In the genomic region with DNA sequence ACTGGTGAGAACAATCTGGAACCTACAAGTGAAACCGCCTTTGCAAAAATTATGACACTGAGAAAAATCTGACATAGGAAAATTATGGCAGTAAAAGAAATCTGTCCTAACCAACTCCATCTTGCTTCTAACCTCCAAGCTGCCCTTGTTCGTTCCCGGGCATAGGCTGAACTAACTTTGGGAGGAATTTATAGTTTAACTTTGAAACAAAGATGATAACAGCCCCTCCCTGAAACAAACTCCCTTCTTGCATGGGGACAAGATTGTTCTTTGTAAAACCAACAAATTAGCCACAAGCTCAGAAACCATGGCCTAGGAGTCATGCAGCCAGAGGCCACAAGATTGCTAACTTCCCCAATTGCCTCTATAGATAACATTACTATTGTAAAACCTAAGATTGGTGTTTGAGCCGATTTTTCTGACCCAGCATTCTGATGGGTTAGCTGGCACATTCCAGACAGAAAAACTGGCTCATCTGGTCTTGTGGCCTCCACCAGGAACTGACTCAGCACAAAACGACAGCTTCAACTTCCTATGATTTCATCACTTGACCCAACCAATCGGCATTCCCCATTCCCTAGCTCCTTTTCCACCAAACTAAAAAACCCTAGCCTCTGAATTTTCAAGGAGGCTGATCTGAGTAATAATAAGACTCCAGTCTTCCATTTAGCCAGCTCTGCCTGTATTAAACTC, we compare ENCODE assay signal across 14 cellular contexts. TPM values are rescaled to one million over a fixed set of nuclear protein-coding genes. Genes with fewer than 3 reads are reported as not detected.
DNase-seq lines count a peak whose midpoint lies in the region; ATAC-seq and TF ChIP-seq lines count a peak whose summit lies in the region.
"Had no signal": no experiment of that assay in that cellular context is flagged by ENCODE, and none has a peak within 500 bp of the region (broad histone marks: within the 10 kb centered on the region; RNA-seq: fewer than 3 reads in every experiment).

No MANE protein-coding gene starts in this region.

- TF ChIP-seq CTCF in BJ (IDR thresholded peaks at IDR 0.05; ENCODE audit: insufficient read depth, low read depth, low read length) (no peak), WERI-Rb-1 (IDR thresholded peaks at IDR 0.05; ENCODE audit: low read depth, low read length) (no peak), coronary artery (IDR thresholded peaks at IDR 0.05) (no peak)

- H3K27ac ChIP-seq in WERI-Rb-1 (no peak overlapping the region), coronary artery (no peak overlapping the region)
- H3K27ac ChIP-seq: body of pancreas, esophagus muscularis mucosa, pancreas had no signal

- ATAC-seq in HG03175 (IDR thresholded peaks at IDR 0.05; ENCODE audit: unreplicated experiment) = no peak
- ATAC-seq: body of pancreas had no signal

- POLR2A ChIA-PET in BJ (lab: Charles Lee) = no interaction called here

- no peaks in the 10 kb centered on the region for H3K27me3 ChIP-seq in BJ (ENCODE audit: control insufficient read depth, insufficient read depth, low read length)
- no peaks in the 10 kb centered on the region for H3K27me3 ChIP-seq in WERI-Rb-1 (ENCODE audit: insufficient read depth, low read depth, severe bottlenecking)
- H3K27me3 ChIP-seq: body of pancreas, esophagus muscularis mucosa, pancreas had no signal

- H3K9me3 ChIP-seq in WERI-Rb-1 (ENCODE audit: severe bottlenecking) = no peaks in the 10 kb centered on the region
- H3K9me3 ChIP-seq: body of pancreas, esophagus muscularis mucosa, pancreas had no signal

- no peak overlapping the region for H3K4me3 ChIP-seq in BJ (ENCODE audit: low read depth, low read length)
- no peak overlapping the region for H3K4me3 ChIP-seq in WERI-Rb-1 (ENCODE audit: low read depth, low read length)
- no peak overlapping the region for H3K4me3 ChIP-seq in coronary artery
- H3K4me3 ChIP-seq: body of pancreas, esophagus muscularis mucosa, pancreas had no signal

- CTCF ChIA-PET in BJ (lab: Yijun Ruan, JAX) = interaction anchor here (1.2 kb wide), 1 partner anchor 10 kb away, joined by 3 read pairs; no protein-coding TSS in a partner anchor

- H3K36me3 ChIP-seq in BJ (ENCODE audit: control insufficient read depth, insufficient read depth, low read length) = no peaks in the 10 kb centered on the region
- no peaks in the 10 kb centered on the region for H3K36me3 ChIP-seq in WERI-Rb-1
- H3K36me3 ChIP-seq: esophagus muscularis mucosa, pancreas had no signal

- DNase-seq in BJ (ENCODE audit: low read depth) = peak; percentile 1
- peak; percentile 86 for DNase-seq in HT1080 (ENCODE audit: low read depth)
- DNase-seq in amniotic epithelial cell (ENCODE audit: low read depth) = peak; percentile 83
- peak; percentile 13 for DNase-seq in hepatic stellate cell (ENCODE audit: low spot score)
- no peak for DNase-seq in medulla oblongata (ENCODE audit: extremely low spot score)
- no peak for DNase-seq in WERI-Rb-1
- DNase-seq in coronary artery (ENCODE audit: low spot score) = no peak
- DNase-seq: activated T-cell treated with anti-CD3 and anti-CD28 coated beads for 4 hours; NCI-H1105 treated with DMSO at 0.1 percent for 48 hours; pancreas; stimulated activated CD4-positive, alpha-beta T cell treated with anti-CD3 and anti-CD28 coated beads, Interleukin-4, amount 100 ng/mL, for 1 hour had no signal

RNA-seq across cellular contexts. Expression of gene CCDC81, which starts 3.6 kb away (rescaled TPM):
- polyA plus RNA-seq in BJ (2011; rRNA removed) = 4.3 and 6.3 TPM in 2 replicates
- 2.9 and 4.4 TPM in 2 replicates for polyA minus RNA-seq in BJ (2011; rRNA and poly(A)+ RNA removed)
- total RNA-seq in HT1080 (2014; rRNA removed; shearing (Covaris generic)) = 0.19 TPM in 1 of 2 replicates, not detected in the other
- 0.14 and 0.31 TPM in 2 replicates for polyA plus RNA-seq in HT1080 (2015; cell fraction: cytosol; rRNA removed)
- 0.54 and 2.0 TPM in 2 replicates for polyA plus RNA-seq in HT1080 (2015; cell fraction: nucleus; rRNA removed)

Comparison
In these comparisons a context has a peak if more than half of its experiments do, and no peak if none do; other contexts are left out.
1. DNase-seq: peak in BJ (single experiment), HT1080 (single experiment), amniotic epithelial cell (single experiment) and hepatic stellate cell (single experiment); none in medulla oblongata (single experiment), WERI-Rb-1 (single experiment) and coronary artery (single experiment).